Comparison of ENCODE assay signal across 1 cellular context in genomic region chr14:65101631-65102440, GRCh38.
TF ChIP-seq lines count a peak whose summit lies in the region.

No MANE protein-coding gene starts in this region.

TF ChIP-seq in WTC11, 78 proteins besides CTCF, POLR2A, EP300 and RAD21 (continued from another document):
- TF ChIP-seq, protein P1, sequence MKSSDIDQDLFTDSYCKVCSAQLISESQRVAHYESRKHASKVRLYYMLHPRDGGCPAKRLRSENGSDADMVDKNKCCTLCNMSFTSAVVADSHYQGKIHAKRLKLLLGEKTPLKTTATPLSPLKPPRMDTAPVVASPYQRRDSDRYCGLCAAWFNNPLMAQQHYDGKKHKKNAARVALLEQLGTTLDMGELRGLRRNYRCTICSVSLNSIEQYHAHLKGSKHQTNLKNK (CRISPR knock-in tag; IDR thresholded peaks at IDR 0.05) = no peak
- 0 out of 2 replicates have a peak, but pooled peaks have one; percentile 34 for TF ChIP-seq IRF2 (CRISPR knock-in tag; IDR thresholded peaks at IDR 0.05; ENCODE audit: borderline replicate concordance, low read depth)
- no peak for TF ChIP-seq IRF1 (CRISPR knock-in tag; IDR thresholded peaks at IDR 0.05)
- no peak for TF ChIP-seq E2F4 (CRISPR knock-in tag; IDR thresholded peaks at IDR 0.05; ENCODE audit: borderline replicate concordance, low read depth)
- TF ChIP-seq FOXK1 (CRISPR knock-in tag; IDR thresholded peaks at IDR 0.05) = no peak
- TF ChIP-seq ZNF317 (CRISPR knock-in tag; IDR thresholded peaks at IDR 0.05; ENCODE audit: borderline replicate concordance, low read depth) = no peak
- no peak for TF ChIP-seq TEAD4 (CRISPR knock-in tag; IDR thresholded peaks at IDR 0.05)
- no peak for TF ChIP-seq SOX15 (CRISPR knock-in tag; IDR thresholded peaks at IDR 0.05)
- TF ChIP-seq, protein P2, sequence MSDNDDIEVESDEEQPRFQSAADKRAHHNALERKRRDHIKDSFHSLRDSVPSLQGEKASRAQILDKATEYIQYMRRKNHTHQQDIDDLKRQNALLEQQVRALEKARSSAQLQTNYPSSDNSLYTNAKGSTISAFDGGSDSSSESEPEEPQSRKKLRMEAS (CRISPR knock-in tag; IDR thresholded peaks at IDR 0.05) = peak; percentile 13; the same call in 1 of the 2 replicates
- TF ChIP-seq, protein P3, sequence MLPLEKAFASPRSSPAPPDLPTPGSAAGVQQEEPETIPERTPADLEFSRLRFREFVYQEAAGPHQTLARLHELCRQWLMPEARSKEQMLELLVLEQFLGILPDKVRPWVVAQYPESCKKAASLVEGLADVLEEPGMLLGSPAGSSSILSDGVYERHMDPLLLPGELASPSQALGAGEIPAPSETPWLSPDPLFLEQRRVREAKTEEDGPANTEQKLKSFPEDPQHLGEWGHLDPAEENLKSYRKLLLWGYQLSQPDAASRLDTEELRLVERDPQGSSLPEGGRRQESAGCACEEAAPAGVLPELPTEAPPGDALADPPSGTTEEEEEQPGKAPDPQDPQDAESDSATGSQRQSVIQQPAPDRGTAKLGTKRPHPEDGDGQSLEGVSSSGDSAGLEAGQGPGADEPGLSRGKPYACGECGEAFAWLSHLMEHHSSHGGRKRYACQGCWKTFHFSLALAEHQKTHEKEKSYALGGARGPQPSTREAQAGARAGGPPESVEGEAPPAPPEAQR (CRISPR knock-in tag; IDR thresholded peaks at IDR 0.05) = no peak
- no peak for TF ChIP-seq NFYB (CRISPR knock-in tag; conservative IDR thresholded peaks at IDR 0.05; ENCODE audit: low read depth)
- TF ChIP-seq, protein P4, sequence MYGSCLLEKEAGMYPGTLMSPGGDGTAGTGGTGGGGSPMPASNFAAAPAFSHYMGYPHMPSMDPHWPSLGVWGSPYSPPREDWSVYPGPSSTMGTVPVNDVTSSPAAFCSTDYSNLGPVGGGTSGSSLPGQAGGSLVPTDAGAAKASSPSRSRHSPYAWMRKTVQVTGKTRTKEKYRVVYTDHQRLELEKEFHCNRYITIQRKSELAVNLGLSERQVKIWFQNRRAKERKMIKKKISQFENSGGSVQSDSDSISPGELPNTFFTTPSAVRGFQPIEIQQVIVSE (CRISPR knock-in tag; IDR thresholded peaks at IDR 0.05; ENCODE audit: borderline replicate concordance) = no peak
- no peak for TF ChIP-seq E2F5 (CRISPR knock-in tag; IDR thresholded peaks at IDR 0.05)
- TF ChIP-seq ARID4B (CRISPR knock-in tag; IDR thresholded peaks at IDR 0.05; ENCODE audit: borderline replicate concordance) = 0 out of 2 replicates have a peak, but pooled peaks have one; percentile 36
TF ChIP-seq in WTC11: peak in this region for 5.
